Comparison of ENCODE assay signal across 8 cellular contexts in genomic region chr4:119041951-119042560, GRCh38.
DNase-seq lines count a peak whose midpoint lies in the region; ATAC-seq, FAIRE-seq and TF ChIP-seq lines count a peak whose summit lies in the region.

No MANE protein-coding gene starts in this region.

- TF ChIP-seq POLR2A in GM12891 (IDR thresholded peaks at IDR 0.05; ENCODE audit: low read depth, low read length), result no peak

- in situ Hi-C loops in astrocyte of the spinal cord (cut with HindIII; ENCODE audit: low sequenced_read_pairs), result no loop called here

- peak; percentile 85 for ATAC-seq in HG02678 (IDR thresholded peaks at IDR 0.05; ENCODE audit: unreplicated experiment)

- DNase-seq in A172 (ENCODE audit: low spot score) (peak; percentile 65), GM12891 (ENCODE audit: insufficient read length, low spot score) (peak; percentile 22), NCI-H1092 (lab: John Stamatoyannopoulos, UW) (peak; percentile 51), SKM-1 treated with dmso at 0.1 percent for 144 hours (lab: John Stamatoyannopoulos, UW; ENCODE audit: unreplicated experiment) (peak; percentile 35), astrocyte of the spinal cord (ENCODE audit: low read depth, low spot score) (peak; percentile 79), inferior parietal cortex (ENCODE audit: extremely low spot score) (peak; percentile 87)
- DNase-seq in stimulated activated CD4-positive, alpha-beta T cell treated with anti-CD3 and anti-CD28 coated beads, Interleukin-1b, Interleukin-23, amount 100 ng/mL, for 24 hours (ENCODE audit: low read depth in 4 of 4, low spot score in 1 of 4), result peak; percentile 13 to 38 (median 16)

- peak; percentile 87 for FAIRE-seq in GM12891 (lab: Jason Lieb, UNC)

- H3K4me3 ChIP-seq in astrocyte of the spinal cord (ENCODE audit: low read depth, low read length), result no peak overlapping the region

- peak; percentile 66 for TF ChIP-seq CTCF in astrocyte of the spinal cord (IDR thresholded peaks at IDR 0.05; ENCODE audit: low read depth, low read length)

TF ChIP-seq in GM12891, 5 proteins besides CTCF, POLR2A, EP300 and RAD21:
- TF ChIP-seq PAX5 (IDR thresholded peaks at IDR 0.05; ENCODE audit: insufficient read depth, low read length, severe bottlenecking), result no peak
- no peak for TF ChIP-seq POU2F2 (IDR thresholded peaks at IDR 0.05; ENCODE audit: low read depth, low read length)
- no peak for TF ChIP-seq TAF1 (IDR thresholded peaks at IDR 0.05; ENCODE audit: low read depth, low read length)
- TF ChIP-seq SPI1 (IDR thresholded peaks at IDR 0.05; ENCODE audit: low read depth, low read length), result no peak
- TF ChIP-seq POLR2AphosphoS5 (IDR thresholded peaks at IDR 0.05; ENCODE audit: low read depth, low read length), result no peak

Comparison
In these comparisons a context has a peak if more than half of its experiments do, and no peak if none do; other contexts are left out.
1. DNase-seq: peak in every context shown above with its lines; median percentile 87 in inferior parietal cortex; 79 in astrocyte of the spinal cord; 65 in A172; 51 in NCI-H1092; 35 in SKM-1 treated with dmso at 0.1 percent for 144 hours; 22 in GM12891; 16 in stimulated activated CD4-positive, alpha-beta T cell treated with anti-CD3 and anti-CD28 coated beads, Interleukin-1b, Interleukin-23, amount 100 ng/mL, for 24 hours.